ENCODE assay signal across 13 cellular contexts in the genomic region with DNA sequence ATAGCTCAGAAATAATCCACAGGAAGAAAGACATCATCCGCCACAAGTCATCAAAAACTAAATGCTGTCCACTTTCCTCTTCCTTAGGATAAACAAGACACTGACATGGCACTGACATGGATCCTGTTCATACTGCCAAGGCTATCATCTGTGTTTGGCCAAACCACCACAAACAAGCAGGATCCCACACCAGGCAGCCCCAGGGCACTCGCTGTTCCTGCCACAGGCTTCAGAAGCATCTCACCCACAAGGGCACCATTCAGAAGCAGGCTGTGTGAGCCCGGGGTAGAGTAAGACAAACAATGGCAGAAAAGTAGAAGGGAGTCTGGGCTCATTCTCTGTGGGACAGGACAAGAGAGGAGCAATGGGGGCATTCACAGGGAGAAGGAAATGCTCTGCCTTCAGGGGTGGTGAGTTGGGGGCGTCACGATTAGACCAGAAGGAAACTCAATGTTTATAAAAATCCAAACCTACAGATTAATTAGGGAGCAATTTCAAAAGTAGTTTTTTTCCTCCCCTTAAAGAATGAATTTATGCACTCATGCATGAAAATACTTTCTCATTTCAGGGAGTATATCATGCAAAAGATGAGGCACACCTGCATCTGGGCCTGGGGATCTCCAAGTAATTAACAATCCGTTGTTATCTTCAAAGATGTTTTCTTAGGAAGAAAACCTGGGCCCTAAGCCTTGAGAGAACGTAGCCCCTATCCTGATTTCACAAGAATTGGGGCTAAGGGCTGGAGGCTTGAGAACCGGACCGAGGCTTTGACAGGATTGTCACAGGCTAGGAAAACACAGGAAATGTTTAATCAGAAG. TPM values are rescaled to one million over a fixed set of nuclear protein-coding genes. Genes with fewer than 3 reads are reported as not detected.
DNase-seq lines count a peak whose midpoint lies in the region; ATAC-seq and TF ChIP-seq lines count a peak whose summit lies in the region.
"Had no signal": no experiment of that assay in that cellular context is flagged by ENCODE, and none has a peak within 500 bp of the region (broad histone marks: within the 10 kb centered on the region; RNA-seq: fewer than 3 reads in every experiment).

No MANE protein-coding gene starts in this region.

- H4K20me1 ChIP-seq in mammary epithelial cell (ENCODE audit: insufficient read depth, low read length) = no peaks in the 10 kb centered on the region

- H3K27me3 ChIP-seq in mammary epithelial cell (ENCODE audit: insufficient read depth, low read length) (no peaks in the 10 kb centered on the region), upper lobe of left lung (no peaks in the 10 kb centered on the region)

- no peaks in the 10 kb centered on the region for H3K9me3 Mint-ChIP-seq in MCF 10A (ENCODE audit: unreplicated experiment)
- H3K9me3 Mint-ChIP-seq in central memory CD8-positive, alpha-beta T cell = no peaks in the 10 kb centered on the region
- H3K9me3 Mint-ChIP-seq in neural crest cell = peaks cover 2% of the 10 kb centered on the region
- H3K9me3 Mint-ChIP-seq in activated T-cell treated with anti-CD3 and anti-CD28 coated beads, Interleukin-2, amount 50 U/mL, for 24 hours = no peaks in the 10 kb centered on the region
- H3K9me3 Mint-ChIP-seq: natural killer cell treated with Interleukin-12 subunit alpha and Interleukin-12 subunit beta and Interleukin-15 and Interleukin-18, amount 100 ng/mL, for 72 hours had no signal

- intact Hi-C loops in MCF 10A (cut with micrococcal nuclease) (no loop called here), mammary epithelial cell (cut with micrococcal nuclease) (no loop called here)

- ATAC-seq in central memory CD8-positive, alpha-beta T cell (replicated peaks; ENCODE audit: extremely low read depth, poor library complexity, severe bottlenecking) = no peak
- ATAC-seq in upper lobe of left lung (ENCODE audit: low FRiP score in 2 of 2) = no peak
- no peak for ATAC-seq in GM21447 (IDR thresholded peaks at IDR 0.05; ENCODE audit: unreplicated experiment)
- ATAC-seq: GM12878; natural killer cell treated with Interleukin-12 subunit alpha and Interleukin-12 subunit beta and Interleukin-15 and Interleukin-18, amount 100 ng/mL, for 72 hours; Panc1; T-helper 17 cell had no signal

- H3K27ac Mint-ChIP-seq in MCF 10A (ENCODE audit: low read depth, unreplicated experiment) = peak overlapping the region; percentile 74
- H3K27ac Mint-ChIP-seq in central memory CD8-positive, alpha-beta T cell (ENCODE audit: low read depth) = peak overlapping the region; percentile 49
- H3K27ac Mint-ChIP-seq in neural crest cell (ENCODE audit: unreplicated experiment) = no peak overlapping the region
- H3K27ac Mint-ChIP-seq in activated T-cell treated with anti-CD3 and anti-CD28 coated beads, Interleukin-2, amount 50 U/mL, for 24 hours = no peak overlapping the region
- H3K27ac Mint-ChIP-seq: natural killer cell treated with Interleukin-12 subunit alpha and Interleukin-12 subunit beta and Interleukin-15 and Interleukin-18, amount 100 ng/mL, for 72 hours; T-helper 17 cell had no signal

- no peak overlapping the region for H3K4me3 Mint-ChIP-seq in MCF 10A (ENCODE audit: unreplicated experiment)
- no peak overlapping the region for H3K4me3 Mint-ChIP-seq in central memory CD8-positive, alpha-beta T cell
- peak overlapping the region; percentile 0 for H3K4me3 Mint-ChIP-seq in neural crest cell
- H3K4me3 Mint-ChIP-seq in activated T-cell treated with anti-CD3 and anti-CD28 coated beads, Interleukin-2, amount 50 U/mL, for 24 hours = no peak overlapping the region
- H3K4me3 Mint-ChIP-seq: natural killer cell treated with Interleukin-12 subunit alpha and Interleukin-12 subunit beta and Interleukin-15 and Interleukin-18, amount 100 ng/mL, for 72 hours; T-helper 17 cell had no signal

- H3K4me1 ChIP-seq in mammary epithelial cell (ENCODE audit: insufficient read depth, low read length) (peaks cover 8% of the 10 kb centered on the region), upper lobe of left lung (peaks cover 12 to 33% (median 20%) of the 10 kb centered on the region in 4 donors)

- no peak for TF ChIP-seq POLR2A in upper lobe of left lung (IDR thresholded peaks at IDR 0.05)

- DNase-seq in MCF 10A (ENCODE audit: unreplicated experiment) (peak; percentile 15), mammary epithelial cell (no peak), neural crest cell (ENCODE audit: low read depth, low spot score) (no peak), upper lobe of left lung (no peak), HT-29 (ENCODE audit: low spot score) (no peak)
- no peak for DNase-seq in central memory CD8-positive, alpha-beta T cell (ENCODE audit: low spot score in 2 of 2)
- DNase-seq in activated T-cell treated with anti-CD3 and anti-CD28 coated beads, Interleukin-2, amount 50 U/mL, for 24 hours = no peak
- DNase-seq: activated CD4-positive, alpha-beta T cell treated with anti-CD3 and anti-CD28 coated beads, Interleukin-2, amount 50 U/mL, for 4 hours; T-helper 17 cell had no signal

- H3K27me3 Mint-ChIP-seq in MCF 10A (ENCODE audit: insufficient read depth, unreplicated experiment) = no peaks in the 10 kb centered on the region
- H3K27me3 Mint-ChIP-seq in central memory CD8-positive, alpha-beta T cell = no peaks in the 10 kb centered on the region
- H3K27me3 Mint-ChIP-seq in neural crest cell (ENCODE audit: low read depth) = no peaks in the 10 kb centered on the region
- H3K27me3 Mint-ChIP-seq in activated T-cell treated with anti-CD3 and anti-CD28 coated beads, Interleukin-2, amount 50 U/mL, for 24 hours = no peaks in the 10 kb centered on the region

- no peaks in the 10 kb centered on the region for H3K79me2 ChIP-seq in mammary epithelial cell (ENCODE audit: insufficient read depth, low read length)

- TF ChIP-seq CTCF in MCF 10A (IDR thresholded peaks at IDR 0.05; ENCODE audit: unreplicated experiment) (no peak), mammary epithelial cell (conservative IDR thresholded peaks at IDR 0.05 in 1 of 2, IDR thresholded peaks at IDR 0.05 in 1 of 2; ENCODE audit: extremely low read depth in 1 of 2, insufficient read depth in 1 of 2, low read depth in 1 of 2, low read length in 2 of 2) (no peak), neural crest cell (conservative IDR thresholded peaks at IDR 0.05) (no peak), upper lobe of left lung (IDR thresholded peaks at IDR 0.05) (no peak)

- H3K27ac ChIP-seq in mammary epithelial cell (ENCODE audit: insufficient read depth, low read depth, low read length) (no peak overlapping the region), upper lobe of left lung (peak overlapping the region; percentile 54 to 76 (median 67))

- H3K4me2 ChIP-seq in mammary epithelial cell (ENCODE audit: insufficient read depth, low read depth, low read length) = no peak overlapping the region

- WGBS in mammary epithelial cell (ENCODE audit: low coverage, missing lambda C conversion rate) = 85% methylated on average over 9 of the region's 9 CpGs
- WGBS in upper lobe of left lung, 2 donors = 60 to 62% methylated on average over 9 of the region's 9 CpGs

- in situ Hi-C loops in mammary epithelial cell (cut with MboI; ENCODE audit: low sequenced_read_pairs in 2 of 2) = loop anchor here in 1 of 2 donors (25.0 kb wide), 2 partner anchors 92 to 167 kb away; no protein-coding TSS in a partner anchor

- POLR2A ChIA-PET in MCF 10A (lab: Yijun Ruan, JAX) = interaction anchor here (1.8 kb wide), 1 partner anchor 39 kb away, joined by 4 read pairs; no protein-coding TSS in a partner anchor

- dilution Hi-C loops in mammary epithelial cell (cut with HindIII; ENCODE audit: low sequenced_read_pairs) = loop anchor here (5.0 to 25.0 kb wide), 2 partner anchors 42 to 92 kb away; no protein-coding TSS in a partner anchor

- no peak overlapping the region for H3K9ac ChIP-seq in mammary epithelial cell (ENCODE audit: insufficient read depth, low read length)

- CTCF ChIA-PET in MCF 10A (lab: Yijun Ruan, JAX) = interaction anchor here (0.6 kb wide), 1 partner anchor 9 kb away, joined by 3 read pairs; no protein-coding TSS in a partner anchor
- CTCF ChIA-PET in mammary epithelial cell (lab: Charles Lee; ENCODE audit: low non-redundant PET) = no interaction called here

- no peaks in the 10 kb centered on the region for H3K36me3 Mint-ChIP-seq in MCF 10A (ENCODE audit: insufficient read depth, unreplicated experiment)
- no peaks in the 10 kb centered on the region for H3K36me3 Mint-ChIP-seq in central memory CD8-positive, alpha-beta T cell (ENCODE audit: insufficient read depth)
- H3K36me3 Mint-ChIP-seq in neural crest cell (ENCODE audit: low read depth) = no peaks in the 10 kb centered on the region
- no peaks in the 10 kb centered on the region for H3K36me3 Mint-ChIP-seq in activated T-cell treated with anti-CD3 and anti-CD28 coated beads, Interleukin-2, amount 50 U/mL, for 24 hours (ENCODE audit: low read depth)
- H3K36me3 Mint-ChIP-seq: natural killer cell treated with Interleukin-12 subunit alpha and Interleukin-12 subunit beta and Interleukin-15 and Interleukin-18, amount 100 ng/mL, for 72 hours had no signal

- H2AFZ ChIP-seq in mammary epithelial cell (ENCODE audit: low read depth, low read length) = no peak overlapping the region

- H3K9me3 ChIP-seq in mammary epithelial cell (replicated peaks; ENCODE audit: insufficient read depth, low read length) = no peaks in the 10 kb centered on the region
- no peaks in the 10 kb centered on the region for H3K9me3 ChIP-seq in upper lobe of left lung

- no peak for TF ChIP-seq EP300 in upper lobe of left lung (IDR thresholded peaks at IDR 0.05)

- H3K36me3 ChIP-seq in mammary epithelial cell (ENCODE audit: insufficient read depth, low read length) = no peaks in the 10 kb centered on the region
- H3K36me3 ChIP-seq in upper lobe of left lung = no peaks in the 10 kb centered on the region

- BruUV-seq in MCF 10A (replicated peaks; lab: Mats Ljungman, UMichigan) (no TSS peak), mammary epithelial cell (replicated peaks; lab: Mats Ljungman, UMichigan) (no TSS peak)

- H3K4me3 ChIP-seq in mammary epithelial cell (replicated peaks in 1 of 3; ENCODE audit: insufficient read depth in 1 of 3, low read depth in 2 of 3, low read length in 3 of 3) = no peak overlapping the region
- H3K4me3 ChIP-seq in upper lobe of left lung = no peak overlapping the region
- H3K4me3 ChIP-seq: GM12878 had no signal

- H3K4me1 Mint-ChIP-seq in MCF 10A (ENCODE audit: insufficient read depth, unreplicated experiment) (peaks cover 35% of the 10 kb centered on the region), neural crest cell (peaks cover 42% of the 10 kb centered on the region)
- peaks cover 18% of the 10 kb centered on the region for H3K4me1 Mint-ChIP-seq in central memory CD8-positive, alpha-beta T cell
- peaks cover 69% of the 10 kb centered on the region for H3K4me1 Mint-ChIP-seq in activated T-cell treated with anti-CD3 and anti-CD28 coated beads, Interleukin-2, amount 50 U/mL, for 24 hours (ENCODE audit: low read depth)

RNA-seq across cellular contexts. Expression of gene ATP1A1, which starts 43.3 kb away (rescaled TPM):
- total RNA-seq in MCF 10A (2022) (361 and 378 TPM in 2 replicates), mammary epithelial cell (100 to 1,000 TPM; 359 to 505 TPM), neural crest cell (175 and 176 TPM in 2 replicates), upper lobe of left lung (100 to 1,000 TPM; 383 to 829 (median 696) TPM)
- 660 TPM for polyA plus RNA-seq in mammary epithelial cell
- 731 TPM for polyA minus RNA-seq in mammary epithelial cell
- 119 and 151 TPM in 2 replicates for total RNA-seq in HT-29 (2014; rRNA removed; shearing (Covaris generic))

Comparison
In these comparisons a context has a peak if more than half of its experiments do, and no peak if none do; other contexts are left out.
1. H3K27ac Mint-ChIP-seq: peak in MCF 10A (single experiment) and central memory CD8-positive, alpha-beta T cell (single experiment); none in neural crest cell (single experiment) and activated T-cell treated with anti-CD3 and anti-CD28 coated beads, Interleukin-2, amount 50 U/mL, for 24 hours (single experiment).